In genomic region chr10:13340626-13341370, GRCh38 we compare ENCODE assay signal across 8 cellular contexts. TPM values are rescaled to one million over a fixed set of nuclear protein-coding genes. Genes with fewer than 3 reads are reported as not detected.
DNase-seq lines count a peak whose midpoint lies in the region; ATAC-seq and TF ChIP-seq lines count a peak whose summit lies in the region.

No MANE protein-coding gene starts in this region.

- peaks cover 51% of the 10 kb centered on the region for H3K36me3 Mint-ChIP-seq in activated CD4-positive, alpha-beta T cell treated with anti-CD3 and anti-CD28 coated beads for 36 hours (ENCODE audit: low read depth)
- H3K36me3 Mint-ChIP-seq in nephron progenitor cell (ENCODE audit: low read depth) = peaks cover 82% of the 10 kb centered on the region

- DNase-seq in activated CD4-positive, alpha-beta T cell treated with anti-CD3 and anti-CD28 coated beads for 36 hours = peak; percentile 45
- no peak for DNase-seq in activated CD4-positive, alpha-beta T cell treated with anti-CD3 and anti-CD28 coated beads, Interleukin-2, amount 50 U/mL, for 4 hours
- DNase-seq in nephron progenitor cell (no peak), anterior cingulate cortex (lab: John Stamatoyannopoulos, UW) (no peak), HT-29 (ENCODE audit: low spot score) (no peak), left lobe of liver (ENCODE audit: low spot score) (no peak)

- TF ChIP-seq POLR2A in Raji (IDR thresholded peaks at IDR 0.05; ENCODE audit: insufficient read depth, low read depth, low read length) = peak; percentile 62

- H3K27me3 Mint-ChIP-seq in activated CD4-positive, alpha-beta T cell treated with anti-CD3 and anti-CD28 coated beads for 36 hours = no peaks in the 10 kb centered on the region
- no peaks in the 10 kb centered on the region for H3K27me3 Mint-ChIP-seq in nephron progenitor cell (ENCODE audit: low read depth, poor library complexity)

- H3K9me3 Mint-ChIP-seq in activated CD4-positive, alpha-beta T cell treated with anti-CD3 and anti-CD28 coated beads for 36 hours (ENCODE audit: low read depth) = no peaks in the 10 kb centered on the region
- H3K9me3 Mint-ChIP-seq in nephron progenitor cell = no peaks in the 10 kb centered on the region

- no peak overlapping the region for H3K27ac Mint-ChIP-seq in activated CD4-positive, alpha-beta T cell treated with anti-CD3 and anti-CD28 coated beads for 36 hours
- H3K27ac Mint-ChIP-seq in nephron progenitor cell = peak overlapping the region; percentile 81

- CTCF ChIA-PET in activated CD4-positive, alpha-beta T cell treated with anti-CD3 and anti-CD28 coated beads for 36 hours (lab: Charles Lee) = interaction anchor here (0.5 kb wide), 1 partner anchor 23 kb away, joined by 3 read pairs; no protein-coding TSS in a partner anchor

- no peak for TF ChIP-seq CTCF in nephron progenitor cell (IDR thresholded peaks at IDR 0.05)

- POLR2A ChIA-PET in activated CD4-positive, alpha-beta T cell treated with anti-CD3 and anti-CD28 coated beads for 36 hours (lab: Charles Lee) = interaction anchor here (0.7 kb wide), 1 partner anchor 17 kb away, joined by 3 read pairs; no protein-coding TSS in a partner anchor

- ATAC-seq in activated CD4-positive, alpha-beta T cell treated with anti-CD3 and anti-CD28 coated beads for 36 hours = peak; percentile 79
- peak; percentile 92 for ATAC-seq in HG02642 (IDR thresholded peaks at IDR 0.05; ENCODE audit: poor library complexity, unreplicated experiment)
- no peak for ATAC-seq in left lobe of liver

- intact Hi-C loops in activated CD4-positive, alpha-beta T cell treated with anti-CD3 and anti-CD28 coated beads for 36 hours (cut with DNase I, micrococcal nuclease) = loop anchor here (2.0 to 10.0 kb wide), 2 partner anchors 16 to 1614 kb away; partner anchors contain the start of genes DCLRE1C (in 1 of the 2) and MEIG1 (in 1 of the 2)

- peaks cover 51% of the 10 kb centered on the region for H3K4me1 Mint-ChIP-seq in activated CD4-positive, alpha-beta T cell treated with anti-CD3 and anti-CD28 coated beads for 36 hours
- H3K4me1 Mint-ChIP-seq in nephron progenitor cell = peaks cover 34% of the 10 kb centered on the region

- H3K4me3 Mint-ChIP-seq in activated CD4-positive, alpha-beta T cell treated with anti-CD3 and anti-CD28 coated beads for 36 hours = peak overlapping the region; percentile 39
- H3K4me3 Mint-ChIP-seq in nephron progenitor cell = no peak overlapping the region

RNA-seq across cellular contexts. Expression of gene SEPHS1, which starts 7.3 kb away (rescaled TPM):
- total RNA-seq in activated CD4-positive, alpha-beta T cell treated with anti-CD3 and anti-CD28 coated beads for 36 hours = 10 to 100 TPM; 74.5 to 74.7 TPM
- total RNA-seq in HT-29 (2014; rRNA removed; shearing (Covaris generic)) = 53.8 and 58.8 TPM in 2 replicates
- 33.8 TPM for total RNA-seq in left lobe of liver

RNA-seq across cellular contexts. Expression of gene PHYH, which starts 40.9 kb away (rescaled TPM):
- total RNA-seq in activated CD4-positive, alpha-beta T cell treated with anti-CD3 and anti-CD28 coated beads for 36 hours = 10 to 100 TPM; 11.7 to 12.8 TPM
- 4.6 and 6.0 TPM in 2 replicates for total RNA-seq in HT-29 (2014; rRNA removed; shearing (Covaris generic))
- total RNA-seq in left lobe of liver = 140 TPM

Comparison
In these comparisons a context has a peak if more than half of its experiments do, and no peak if none do; other contexts are left out.
1. RNA of gene PHYH, which starts 40.9 kb away (total RNA-seq): 140 TPM in left lobe of liver (single experiment); 11.7 to 12.8 TPM in activated CD4-positive, alpha-beta T cell treated with anti-CD3 and anti-CD28 coated beads for 36 hours and 4.6 to 6.0 TPM in HT-29; every median in the first group is over 10 times any median in the second.